In the genomic region with DNA sequence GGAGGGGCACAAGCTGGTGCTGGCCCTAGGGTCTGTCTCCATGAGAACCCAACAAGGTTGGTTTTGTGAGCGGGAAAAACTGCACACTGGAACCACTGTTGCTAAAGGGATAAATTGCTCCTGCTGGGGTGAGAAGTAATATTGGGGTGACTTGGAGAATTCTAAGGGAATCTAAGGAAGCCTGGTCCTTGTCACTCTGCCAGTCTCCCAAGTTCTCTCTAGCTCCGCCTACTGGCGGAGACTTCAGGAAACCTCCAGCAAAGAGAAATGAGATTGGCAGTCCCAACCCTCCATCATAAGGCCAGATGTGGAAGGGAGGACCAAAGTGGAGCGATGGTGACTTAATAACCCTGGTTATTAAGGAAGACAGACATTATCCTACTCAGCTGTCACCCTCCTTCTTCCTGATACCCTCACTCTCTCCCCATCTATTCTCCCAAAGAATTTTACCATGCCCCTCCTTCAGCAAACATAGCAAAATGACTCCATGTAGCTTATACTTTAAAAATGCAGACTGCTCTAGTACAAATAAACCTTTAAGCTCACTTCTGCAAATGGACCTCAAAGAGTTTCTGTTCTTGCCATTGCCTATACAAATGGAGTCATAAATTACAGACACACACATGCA, we compare ENCODE assay signal across 13 cellular contexts. TPM values are rescaled to one million over a fixed set of nuclear protein-coding genes. Genes with fewer than 3 reads are reported as not detected.
DNase-seq lines count a peak whose midpoint lies in the region; ATAC-seq and TF ChIP-seq lines count a peak whose summit lies in the region.
"Had no signal": no experiment of that assay in that cellular context is flagged by ENCODE, and none has a peak within 500 bp of the region (broad histone marks: within the 10 kb centered on the region; RNA-seq: fewer than 3 reads in every experiment).

No MANE protein-coding gene starts in this region.

- TF ChIP-seq CTCF in KMS-11 (conservative IDR thresholded peaks at IDR 0.05; ENCODE audit: low read depth, low read length) = peak; percentile 73
- TF ChIP-seq CTCF in VCaP (conservative IDR thresholded peaks at IDR 0.05) = peak; percentile 14; the same call in 1 of the 2 replicates
- TF ChIP-seq CTCF in testis (IDR thresholded peaks at IDR 0.05) = no peak

- no peaks in the 10 kb centered on the region for H4K20me1 ChIP-seq in KMS-11 (ENCODE audit: insufficient read depth)

- no peak overlapping the region for H3K9ac ChIP-seq in KMS-11

- no peaks in the 10 kb centered on the region for H3K79me2 ChIP-seq in KMS-11 (ENCODE audit: insufficient read depth, low read depth)

- no peak overlapping the region for H2AFZ ChIP-seq in KMS-11 (ENCODE audit: low read depth)

- no peaks in the 10 kb centered on the region for H3K27me3 ChIP-seq in KMS-11 (ENCODE audit: insufficient read depth, low read depth)
- no peaks in the 10 kb centered on the region for H3K27me3 ChIP-seq in testis

- DNase-seq in A172 (ENCODE audit: low spot score) (peak; percentile 20), Caki2 (ENCODE audit: low read depth) (peak; percentile 8), DMS79 (lab: John Stamatoyannopoulos, UW) (no peak), left ventricle myocardium superior (no peak), testis (no peak)
- DNase-seq in stimulated activated naive CD8-positive, alpha-beta T cell treated with anti-CD3 and anti-CD28 coated beads, Interleukin-15, Interleukin-2, amounts not matched to agents 100 U/mL and 50 U/mL, for 24 hours = no peak
- DNase-seq: activated CD4-positive, alpha-beta T cell treated with anti-CD3 and anti-CD28 coated beads, Interleukin-2, amount 10 ng/mL, durations not matched to agents 24 days and 14 days; aorta; foreskin fibroblast; GF-D8; NCI-H526 treated with DMSO at 0.1 percent for 48 hours had no signal

- H3K4me3 ChIP-seq in KMS-11 (IDR thresholded peaks at IDR 0.05; ENCODE audit: insufficient read depth, low read depth, low read length) = no peak overlapping the region
- H3K4me3 ChIP-seq in testis = no peak overlapping the region

- intact Hi-C loops in left ventricle myocardium superior (cut with micrococcal nuclease) (no loop called here), testis (cut with DNase I; ENCODE audit: low total_unique reads) (no loop called here)

- H3K36me3 ChIP-seq in KMS-11 (ENCODE audit: insufficient read depth) (no peaks in the 10 kb centered on the region), testis (ENCODE audit: low read depth, missing control alignments) (no peaks in the 10 kb centered on the region)

- H3K4me1 ChIP-seq in KMS-11 (ENCODE audit: low read depth, poor library complexity, severe bottlenecking) (no peaks in the 10 kb centered on the region), testis (no peaks in the 10 kb centered on the region)

- ATAC-seq in left ventricle myocardium superior = no peak
- ATAC-seq in stimulated activated naive CD8-positive, alpha-beta T cell treated with anti-CD3 and anti-CD28 coated beads, Interleukin-15, Interleukin-2, amounts not matched to agents 100 U/mL and 50 U/mL, for 24 hours = no peak

- H3K9me3 ChIP-seq in testis = no peaks in the 10 kb centered on the region

- no peak overlapping the region for H3K27ac ChIP-seq in KMS-11
- H3K27ac ChIP-seq in VCaP = peak overlapping the region; percentile 95
- H3K27ac ChIP-seq in testis = no peak overlapping the region

- 58 to 68% methylated on average over 4 of the region's 4 CpGs for WGBS in testis, 2 donors

- TF ChIP-seq POLR2A in testis (IDR thresholded peaks at IDR 0.05) = no peak

- in situ Hi-C loops in Caki2 (cut with HindIII; ENCODE audit: low pct_unique_long_range_greater_than_20kb, low sequenced_read_pairs) = no loop called here

- no peak overlapping the region for H3K4me2 ChIP-seq in KMS-11

RNA-seq across cellular contexts. Expression of a gene that starts 2.7 kb away (rescaled TPM):
- total RNA-seq in A172 (2014; rRNA removed; shearing (Covaris generic)) = not detected in 2 replicates
- total RNA-seq in Caki2 (2014; rRNA removed; shearing (Covaris generic); ENCODE audit: low replicate concordance) = not detected in 2 replicates
- total RNA-seq in left ventricle myocardium superior = not detected
- total RNA-seq in testis = not detected
- polyA plus RNA-seq in testis (ENCODE audit: insufficient read depth, low read depth, low replicate concordance) = not detected
- total RNA-seq: activated CD4-positive, alpha-beta T cell treated with anti-CD3 and anti-CD28 coated beads, Interleukin-2, amount 10 ng/mL, durations not matched to agents 24 days and 14 days; aorta had no signal
- polyA plus RNA-seq: aorta had no signal

RNA-seq across cellular contexts. Expression of a gene that starts 8.4 kb away (rescaled TPM):
- total RNA-seq in A172 (2014; rRNA removed; shearing (Covaris generic)) = not detected in 2 replicates
- not detected in 2 replicates for total RNA-seq in Caki2 (2014; rRNA removed; shearing (Covaris generic); ENCODE audit: low replicate concordance)
- total RNA-seq in left ventricle myocardium superior (not detected), testis (not detected)
- polyA plus RNA-seq in testis (ENCODE audit: insufficient read depth, low read depth, low replicate concordance) = not detected
- total RNA-seq: activated CD4-positive, alpha-beta T cell treated with anti-CD3 and anti-CD28 coated beads, Interleukin-2, amount 10 ng/mL, durations not matched to agents 24 days and 14 days; aorta had no signal
- polyA plus RNA-seq: aorta had no signal

RNA-seq across cellular contexts. Expression of a gene that starts 18.9 kb away (rescaled TPM):
- total RNA-seq in A172 (2014; rRNA removed; shearing (Covaris generic)) = not detected in 2 replicates
- not detected in 2 replicates for total RNA-seq in Caki2 (2014; rRNA removed; shearing (Covaris generic); ENCODE audit: low replicate concordance)
- total RNA-seq in left ventricle myocardium superior = not detected
- total RNA-seq in testis = not detected
- polyA plus RNA-seq in testis (ENCODE audit: insufficient read depth, low read depth, low replicate concordance) = not detected
- total RNA-seq: activated CD4-positive, alpha-beta T cell treated with anti-CD3 and anti-CD28 coated beads, Interleukin-2, amount 10 ng/mL, durations not matched to agents 24 days and 14 days; aorta had no signal
- polyA plus RNA-seq: aorta had no signal

RNA-seq across cellular contexts. Expression of a gene that starts 19.8 kb away (rescaled TPM):
- total RNA-seq in A172 (2014; rRNA removed; shearing (Covaris generic)) = not detected in 2 replicates
- not detected in 2 replicates for total RNA-seq in Caki2 (2014; rRNA removed; shearing (Covaris generic); ENCODE audit: low replicate concordance)
- total RNA-seq in left ventricle myocardium superior = not detected
- total RNA-seq in testis = not detected
- polyA plus RNA-seq in testis (ENCODE audit: insufficient read depth, low read depth, low replicate concordance) = not detected
- total RNA-seq: activated CD4-positive, alpha-beta T cell treated with anti-CD3 and anti-CD28 coated beads, Interleukin-2, amount 10 ng/mL, durations not matched to agents 24 days and 14 days; aorta had no signal
- polyA plus RNA-seq: aorta had no signal

RNA-seq across cellular contexts. Expression of a gene that starts 28.8 kb away (rescaled TPM):
- total RNA-seq in A172 (2014; rRNA removed; shearing (Covaris generic)) = not detected in 2 replicates
- total RNA-seq in Caki2 (2014; rRNA removed; shearing (Covaris generic); ENCODE audit: low replicate concordance) = not detected in 2 replicates
- not detected for total RNA-seq in left ventricle myocardium superior
- total RNA-seq in testis = not detected
- not detected for polyA plus RNA-seq in testis (ENCODE audit: insufficient read depth, low read depth, low replicate concordance)
- total RNA-seq: activated CD4-positive, alpha-beta T cell treated with anti-CD3 and anti-CD28 coated beads, Interleukin-2, amount 10 ng/mL, durations not matched to agents 24 days and 14 days; aorta had no signal
- polyA plus RNA-seq: aorta had no signal

Comparison
In these comparisons a context has a peak if more than half of its experiments do, and no peak if none do; other contexts are left out.
1. DNase-seq: peak in A172 (single experiment) and Caki2 (single experiment); none in DMS79 (single experiment), left ventricle myocardium superior (single experiment), stimulated activated naive CD8-positive, alpha-beta T cell treated with anti-CD3 and anti-CD28 coated beads, Interleukin-15, Interleukin-2, amounts not matched to agents 100 U/mL and 50 U/mL, for 24 hours (single experiment) and testis (single experiment).
2. CTCF ChIP-seq: peak in KMS-11 (single experiment) and VCaP (single experiment); none in testis (0 of 3).